In the genomic region with DNA sequence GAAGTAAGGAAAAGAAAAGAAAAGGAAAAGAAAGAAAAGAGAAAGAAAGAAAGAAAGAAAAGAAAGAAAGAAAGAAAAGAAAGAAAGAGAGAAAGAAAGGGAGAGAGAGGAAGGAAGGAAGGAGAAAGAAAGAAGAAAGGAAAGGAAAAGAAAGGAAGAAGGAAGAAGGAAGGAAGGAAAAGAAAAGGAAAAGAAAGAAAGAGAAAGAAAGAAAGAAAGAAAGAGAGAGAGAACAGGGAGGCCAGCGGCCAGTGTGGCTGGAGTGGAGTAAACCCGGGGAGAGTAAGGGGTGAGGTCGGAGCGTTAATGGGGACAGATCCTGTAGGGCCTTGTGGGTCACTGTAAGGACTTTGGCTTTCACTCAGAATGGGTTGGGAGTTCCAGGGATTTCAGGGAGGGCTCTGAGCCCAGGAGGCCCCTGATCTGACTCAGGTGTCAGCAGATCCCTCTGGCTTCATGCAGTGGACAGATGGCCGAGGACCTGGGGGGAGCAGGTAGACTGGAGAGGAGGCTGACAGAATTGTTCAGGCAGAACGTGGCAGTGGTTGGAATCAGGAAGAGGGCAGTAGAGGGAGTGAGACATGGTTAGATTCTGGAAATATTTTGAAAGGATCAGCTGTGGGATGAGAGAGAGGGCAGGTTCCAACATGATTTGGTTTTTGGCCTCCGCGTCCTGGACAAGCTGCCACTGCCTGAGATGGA, we compare ENCODE assay signal across 15 cellular contexts. TPM values are rescaled to one million over a fixed set of nuclear protein-coding genes. Genes with fewer than 3 reads are reported as not detected.
DNase-seq lines count a peak whose midpoint lies in the region; ATAC-seq and TF ChIP-seq lines count a peak whose summit lies in the region.
"Had no signal": no experiment of that assay in that cellular context is flagged by ENCODE, and none has a peak within 500 bp of the region (broad histone marks: within the 10 kb centered on the region; RNA-seq: fewer than 3 reads in every experiment).

No MANE protein-coding gene starts in this region.

- no peaks in the 10 kb centered on the region for H3K9me3 ChIP-seq in IMR-90 (ENCODE audit: control insufficient read depth, insufficient read depth, low read length)
- H3K9me3 ChIP-seq in trophoblast cell (ENCODE audit: insufficient read depth, low read depth, low read length), result no peaks in the 10 kb centered on the region

- H2BK15ac ChIP-seq in IMR-90 (ENCODE audit: low read depth, low read length), result no peak overlapping the region

- H2BK12ac ChIP-seq in trophoblast cell (ENCODE audit: low read length), result no peak overlapping the region

- H3K27ac ChIP-seq in IMR-90 (ENCODE audit: insufficient read depth, low read length) (no peak overlapping the region), trophoblast cell (ENCODE audit: low read depth, low read length) (no peak overlapping the region)
- H3K27ac ChIP-seq: C4-2B, coronary artery had no signal

- H3K56ac ChIP-seq in IMR-90 (ENCODE audit: extremely low read depth, insufficient read depth, low read length), result no peak overlapping the region

- no peak overlapping the region for H3K18ac ChIP-seq in IMR-90 (ENCODE audit: low read depth, low read length)
- H3K18ac ChIP-seq in trophoblast cell (ENCODE audit: low read length), result no peak overlapping the region

- H3K27me3 ChIP-seq in IMR-90 (ENCODE audit: control insufficient read depth, insufficient read depth, low read length), result peaks cover 3% of the 10 kb centered on the region; the same call in 1 of the 2 replicates
- H3K27me3 ChIP-seq in trophoblast cell (ENCODE audit: insufficient read depth, low read length), result no peaks in the 10 kb centered on the region

- no peak overlapping the region for H2BK20ac ChIP-seq in IMR-90 (ENCODE audit: low read depth, low read length)

- H3K36me3 ChIP-seq in IMR-90 (ENCODE audit: control insufficient read depth, insufficient read depth, low read length), result no peaks in the 10 kb centered on the region
- H3K36me3 ChIP-seq in trophoblast cell (ENCODE audit: control insufficient read depth in 1 of 2, insufficient read depth in 2 of 2, low read length in 2 of 2), result no peaks in the 10 kb centered on the region

- no peak overlapping the region for H4K12ac ChIP-seq in trophoblast cell (ENCODE audit: low read depth, low read length)

- H2BK5ac ChIP-seq in IMR-90 (ENCODE audit: low read depth, low read length, poor library complexity, severe bottlenecking) (no peak overlapping the region), trophoblast cell (ENCODE audit: low read depth, low read length, poor library complexity) (no peak overlapping the region)

- no peak for TF ChIP-seq POLR2A in IMR-90 (IDR thresholded peaks at IDR 0.05; ENCODE audit: low read depth, low read length)

- H2AFZ ChIP-seq in IMR-90 (replicated peaks; ENCODE audit: low read length, poor library complexity) (no peak overlapping the region), trophoblast cell (ENCODE audit: insufficient read depth, low read length, poor library complexity) (peak overlapping the region; percentile 35)

- H2AK5ac ChIP-seq in IMR-90 (ENCODE audit: low read depth, low read length), result no peak overlapping the region
- H2AK5ac ChIP-seq in trophoblast cell (ENCODE audit: low read length), result no peak overlapping the region

- H2BK120ac ChIP-seq in IMR-90 (ENCODE audit: low read depth, low read length) (no peak overlapping the region), trophoblast cell (ENCODE audit: insufficient read depth, low read length, poor library complexity) (peak overlapping the region; percentile 45)

- H4K91ac ChIP-seq in IMR-90 (ENCODE audit: insufficient read depth, low read depth, low read length) (no peak overlapping the region), trophoblast cell (ENCODE audit: low read depth, low read length) (no peak overlapping the region)

- CTCF ChIA-PET in IMR-90 (lab: Yijun Ruan, JAX), result no interaction called here

- H3K4me3 ChIP-seq in IMR-90 (ENCODE audit: insufficient read depth, low read depth, low read length) (no peak overlapping the region), trophoblast cell (ENCODE audit: low read depth, low read length) (no peak overlapping the region)
- H3K4me3 ChIP-seq: coronary artery had no signal

- dilution Hi-C loops in IMR-90 (cut with HindIII; ENCODE audit: low sequenced_read_pairs, unreplicated experiment), result no loop called here

- POLR2A ChIA-PET in IMR-90 (lab: Charles Lee; ENCODE audit: unreplicated experiment), result no interaction called here

- intact Hi-C loops in IMR-90 (cut with micrococcal nuclease), result no loop called here

- TF ChIP-seq RAD21 in IMR-90 (IDR thresholded peaks at IDR 0.05; ENCODE audit: low read length), result no peak

- H3K9ac ChIP-seq in IMR-90 (ENCODE audit: low read depth, low read length) (no peak overlapping the region), trophoblast cell (ENCODE audit: low read length) (no peak overlapping the region)

- H3K79me2 ChIP-seq in trophoblast cell (ENCODE audit: control insufficient read depth, insufficient read depth, low read length, poor library complexity), result peaks cover 1% of the 10 kb centered on the region

- no peak for DNase-seq in IMR-90
- DNase-seq in cerebellar cortex (ENCODE audit: low spot score), result peak; percentile 96
- peak; percentile 47 to 77 for DNase-seq in trophoblast cell
- no peak for DNase-seq in SIG-M5 treated with dmso at 0.1 percent for 504 hours (lab: John Stamatoyannopoulos, UW; ENCODE audit: unreplicated experiment)
- DNase-seq in COR-L47 (lab: John Stamatoyannopoulos, UW), result no peak
- DNase-seq in HCEC 1CT, result no peak
- DNase-seq: activated CD4-positive, alpha-beta T cell treated with anti-CD3 and anti-CD28 coated beads for 4 hours; activated T-cell treated with anti-CD3 and anti-CD28 coated beads for 4 hours; EL; NCI-H226; nucleus accumbens; T-helper 17 cell had no signal

- H4K20me1 ChIP-seq in IMR-90 (ENCODE audit: insufficient read depth, low read length), result no peaks in the 10 kb centered on the region

- H3K14ac ChIP-seq in IMR-90 (replicated peaks; ENCODE audit: low read depth, low read length), result no peak overlapping the region
- H3K14ac ChIP-seq in trophoblast cell (ENCODE audit: low read length), result no peak overlapping the region

- H3K23ac ChIP-seq in IMR-90 (ENCODE audit: low read depth, low read length) (no peak overlapping the region), trophoblast cell (ENCODE audit: low read length) (no peak overlapping the region)

- no TSS peak for BruUV-seq in IMR-90 (replicated peaks; lab: Mats Ljungman, UMichigan)

- no peak overlapping the region for H4K5ac ChIP-seq in IMR-90 (ENCODE audit: low read depth, low read length)

- H3K4me2 ChIP-seq in IMR-90 (ENCODE audit: low read depth, low read length) (no peak overlapping the region), trophoblast cell (ENCODE audit: low read length) (no peak overlapping the region)

- no peaks in the 10 kb centered on the region for H3K79me1 ChIP-seq in IMR-90 (ENCODE audit: low read depth in 1 of 2, low read length in 2 of 2)
- H3K79me1 ChIP-seq in trophoblast cell (ENCODE audit: low read length), result peaks cover 5% of the 10 kb centered on the region

- 66% methylated on average over 5 of the region's 8 CpGs; no CpG with 5 or more reads in 1 of the 2 experiments for WGBS in IMR-90 (ENCODE audit: extremely low coverage in 2 of 2, insufficient read length in 1 of 2), 2 experiments
- WGBS in trophoblast cell (ENCODE audit: extremely low coverage, insufficient coverage, insufficient read length), result no CpG with 5 or more reads among the region's 8 CpGs

- H3K4ac ChIP-seq in IMR-90 (ENCODE audit: low read depth, low read length), result no peak overlapping the region
- no peak overlapping the region for H3K4ac ChIP-seq in trophoblast cell (ENCODE audit: low read depth, low read length)

- in situ Hi-C loops in IMR-90 (cut with MboI; ENCODE audit: low sequenced_read_pairs), result no loop called here

- H3K9me1 ChIP-seq in IMR-90 (ENCODE audit: insufficient read depth, low read length), result no peaks in the 10 kb centered on the region

- ATAC-seq in IMR-90 (ENCODE audit: low read depth), result peak; percentile 27; the same call in 1 of the 2 replicates
- ATAC-seq: T-helper 17 cell had no signal

- TF ChIP-seq CTCF in IMR-90 (conservative IDR thresholded peaks at IDR 0.05; ENCODE audit: low read depth, low read length), result no peak

- H4K8ac ChIP-seq in IMR-90 (ENCODE audit: low read depth in 2 of 2, low read length in 2 of 2) (no peak overlapping the region), trophoblast cell (ENCODE audit: low read depth, low read length) (no peak overlapping the region)

- H3K4me1 ChIP-seq in IMR-90 (ENCODE audit: control insufficient read depth, insufficient read depth, low read length), result no peaks in the 10 kb centered on the region
- peaks cover 2 to 5% of the 10 kb centered on the region in 2 experiments for H3K4me1 ChIP-seq in trophoblast cell (ENCODE audit: control insufficient read depth in 1 of 2, insufficient read depth in 2 of 2, low read length in 2 of 2)

- H2AK9ac ChIP-seq in IMR-90 (replicated peaks; ENCODE audit: low read depth, low read length, poor library complexity), result no peak overlapping the region

RNA-seq across cellular contexts. Expression of gene FXYD3, which starts 19.8 kb away (rescaled TPM):
- total RNA-seq in IMR-90 (2012; rRNA removed), result not detected in 2 replicates
- not detected in 2 replicates for polyA plus RNA-seq in IMR-90 (2012; rRNA removed)
- not detected in 2 replicates for polyA plus RNA-seq in IMR-90 (2012; cell fraction: cytosol; rRNA removed)
- polyA plus RNA-seq in IMR-90 (2012; cell fraction: nucleus; rRNA removed; ENCODE audit: low replicate concordance), result not detected in 2 replicates
- polyA plus RNA-seq in trophoblast cell (2013), result 1.9 and 2.6 TPM in 2 replicates
- total RNA-seq: skeletal muscle tissue, T-helper 17 cell had no signal

RNA-seq across cellular contexts. Expression of gene LGI4, which starts 39.0 kb away (rescaled TPM):
- total RNA-seq in IMR-90 (2012; rRNA removed), result not detected in 2 replicates
- 0.06 and 0.10 TPM in 2 replicates for polyA plus RNA-seq in IMR-90 (2012; rRNA removed)
- 0.05 TPM in 1 of 2 replicates, not detected in the other for polyA plus RNA-seq in IMR-90 (2012; cell fraction: cytosol; rRNA removed)
- polyA plus RNA-seq in IMR-90 (2012; cell fraction: nucleus; rRNA removed; ENCODE audit: low replicate concordance), result 2.3 and 3.5 TPM in 2 replicates
- 0.22 and 0.33 TPM in 2 replicates for polyA plus RNA-seq in trophoblast cell (2013)

RNA-seq across cellular contexts. Expression of gene FXYD1, which starts 42.8 kb away (rescaled TPM):
- total RNA-seq in IMR-90 (2012; rRNA removed), result 0.18 TPM in 1 of 2 replicates, not detected in the other
- 2.7 and 3.9 TPM in 2 replicates for polyA plus RNA-seq in IMR-90 (2012; rRNA removed)
- 1.0 and 7.5 TPM in 2 replicates for polyA plus RNA-seq in IMR-90 (2012; cell fraction: cytosol; rRNA removed)
- 3.4 and 3.9 TPM in 2 replicates for polyA plus RNA-seq in IMR-90 (2012; cell fraction: nucleus; rRNA removed; ENCODE audit: low replicate concordance)
- polyA plus RNA-seq in trophoblast cell (2013), result not detected in 2 replicates

RNA-seq across cellular contexts. Expression of gene FXYD7, which starts 47.2 kb away (rescaled TPM):
- total RNA-seq in IMR-90 (2012; rRNA removed), result not detected in 2 replicates
- polyA plus RNA-seq in IMR-90 (2012; rRNA removed), result 0.31 and 0.39 TPM in 2 replicates
- 0.11 and 2.0 TPM in 2 replicates for polyA plus RNA-seq in IMR-90 (2012; cell fraction: cytosol; rRNA removed)
- 0.35 and 0.60 TPM in 2 replicates for polyA plus RNA-seq in IMR-90 (2012; cell fraction: nucleus; rRNA removed; ENCODE audit: low replicate concordance)
- 0.14 and 0.32 TPM in 2 replicates for polyA plus RNA-seq in trophoblast cell (2013)

RNA-seq across cellular contexts. Expression of gene HPN, which starts 54.3 kb away (rescaled TPM):
- not detected in 2 replicates for total RNA-seq in IMR-90 (2012; rRNA removed)
- polyA plus RNA-seq in IMR-90 (2012; rRNA removed), result not detected in 2 replicates
- polyA plus RNA-seq in IMR-90 (2012; cell fraction: cytosol; rRNA removed), result not detected in 2 replicates
- polyA plus RNA-seq in IMR-90 (2012; cell fraction: nucleus; rRNA removed; ENCODE audit: low replicate concordance), result 0.08 TPM in 1 of 2 replicates, not detected in the other
- 4.8 and 4.9 TPM in 2 replicates for polyA plus RNA-seq in trophoblast cell (2013)

Comparison
In these comparisons a context has a peak if more than half of its experiments do, and no peak if none do; other contexts are left out.
1. DNase-seq: peak in cerebellar cortex (single experiment) and trophoblast cell (2 of 2); none in IMR-90 (single experiment), SIG-M5 treated with dmso at 0.1 percent for 504 hours (single experiment), COR-L47 (single experiment) and HCEC 1CT (single experiment).